In genomic region chr6:63272397-63272796, GRCh38 we compare ENCODE assay signal across 8 cellular contexts. TPM values are rescaled to one million over a fixed set of nuclear protein-coding genes. Genes with fewer than 3 reads are reported as not detected.
A peak's percentile ranks its signal among the peaks of the same experiment; 100 is the strongest.
DNase-seq lines count a peak whose midpoint lies in the region; ATAC-seq, FAIRE-seq and TF ChIP-seq lines count a peak whose summit lies in the region.

No MANE protein-coding gene starts in this region.

- no peak overlapping the region for H3K4me2 ChIP-seq in K562 (ENCODE audit: insufficient read depth, low read length)
- H3K4me2 ChIP-seq in mesenchymal stem cell (ENCODE audit: low read length, poor library complexity, severe bottlenecking): no peak overlapping the region

- 0% methylated on average over 1 of the region's 1 CpG for WGBS in K562 (ENCODE audit: insufficient coverage, low coverage, missing lambda C conversion rate)
- no CpG with 5 or more reads among the region's 1 CpG for WGBS in mesenchymal stem cell

- POLR2A ChIA-PET in K562 (lab: Yijun Ruan, JAX): no interaction called here

- H3K4ac ChIP-seq in mesenchymal stem cell (ENCODE audit: low read depth in 1 of 2, low read length in 2 of 2): no peak overlapping the region

- no peaks in the 10 kb centered on the region for H3K36me3 ChIP-seq in GM06990 (ENCODE audit: control insufficient read depth, insufficient read depth, low read length)
- H3K36me3 ChIP-seq in K562 (ENCODE audit: control insufficient read depth, insufficient read depth, low read length): no peaks in the 10 kb centered on the region
- H3K36me3 ChIP-seq in mesenchymal stem cell (ENCODE audit: control insufficient read depth in 1 of 2, insufficient read depth in 2 of 2, low read depth in 1 of 2, low read length in 2 of 2): no peaks in the 10 kb centered on the region
- H3K36me3 ChIP-seq in tibial artery: no peaks in the 10 kb centered on the region

- H3K27me3 ChIP-seq in GM06990 (replicated peaks; ENCODE audit: control insufficient read depth, insufficient read depth, low read length) (no peaks in the 10 kb centered on the region), K562 (ENCODE audit: control insufficient read depth in 2 of 2, insufficient read depth in 2 of 2, low read length in 2 of 2) (no peaks in the 10 kb centered on the region), mesenchymal stem cell (ENCODE audit: control insufficient read depth in 1 of 2, insufficient read depth in 1 of 2, low read length in 2 of 2) (no peaks in the 10 kb centered on the region), tibial artery (no peaks in the 10 kb centered on the region)

- H3K79me1 ChIP-seq in mesenchymal stem cell (replicated peaks; ENCODE audit: low read length, poor library complexity, severe bottlenecking): no peaks in the 10 kb centered on the region

- no peaks in the 10 kb centered on the region for H4K20me1 ChIP-seq in K562 (replicated peaks; ENCODE audit: control insufficient read depth, insufficient read depth, low read length)

- no peak overlapping the region for H2BK120ac ChIP-seq in mesenchymal stem cell (ENCODE audit: low read depth, low read length)

- TF ChIP-seq POLR2A in NB4 (IDR thresholded peaks at IDR 0.05; ENCODE audit: extremely low read depth, insufficient read length): no peak
- no peak for TF ChIP-seq POLR2A in K562 (conservative IDR thresholded peaks at IDR 0.05)

- H2AFZ ChIP-seq in K562 (ENCODE audit: low read depth, low read length): no peak overlapping the region
- no peak overlapping the region for H2AFZ ChIP-seq in mesenchymal stem cell (ENCODE audit: low read depth, low read length)

- DNase-seq in GM06990 (ENCODE audit: extremely low read depth, insufficient read length): no peak
- peak; percentile 60 for DNase-seq in NB4 (ENCODE audit: low read depth)
- DNase-seq in K562 (ENCODE audit: extremely low read depth in 1 of 4, low spot score in 3 of 4): peak in 3 of 4 experiments; percentile 7 to 28 (median 10)
- peak; percentile 43 for DNase-seq in mesenchymal stem cell
- no peak for DNase-seq in stimulated activated CD4-positive, alpha-beta T cell treated with anti-CD3 and anti-CD28 coated beads, Interleukin-12 subunit alpha, Interleukin-12 subunit beta, amount 100 ng/mL, for 4 hours
- no peak for DNase-seq in tibial artery
- no peak for DNase-seq in NCI-H226
- no peak for DNase-seq in stimulated activated CD4-positive, alpha-beta T cell treated with anti-CD3 and anti-CD28 coated beads, Interleukin-2, amount 100 ng/mL, for 48 hours

- H3K9me3 ChIP-seq in K562 (replicated peaks; ENCODE audit: control insufficient read depth, insufficient read depth, low read depth, low read length) (no peaks in the 10 kb centered on the region), mesenchymal stem cell (ENCODE audit: control insufficient read depth, low read length) (no peaks in the 10 kb centered on the region), tibial artery (no peaks in the 10 kb centered on the region)

- no peaks in the 10 kb centered on the region for H3K79me2 ChIP-seq in K562 (ENCODE audit: control insufficient read depth, insufficient read depth, low read length)

- H3K4me1 ChIP-seq in K562 (replicated peaks in 1 of 2; ENCODE audit: control insufficient read depth in 2 of 2, insufficient read depth in 2 of 2, low read length in 2 of 2) (no peaks in the 10 kb centered on the region), mesenchymal stem cell (ENCODE audit: control insufficient read depth, insufficient read depth, low read depth, low read length) (no peaks in the 10 kb centered on the region), tibial artery (no peaks in the 10 kb centered on the region)

- no peak for FAIRE-seq in K562 (lab: Jason Lieb, UNC)

- TF ChIP-seq CTCF in GM06990 (IDR thresholded peaks at IDR 0.05; ENCODE audit: insufficient read depth, low read length, poor library complexity, severe bottlenecking) (peak; percentile 19), NB4 (IDR thresholded peaks at IDR 0.05; ENCODE audit: low read depth, low read length) (no peak), K562 (IDR thresholded peaks at IDR 0.05 in 2 of 3, conservative IDR thresholded peaks at IDR 0.05 in 1 of 3; ENCODE audit: insufficient read depth in 2 of 3, low read depth in 1 of 3, low read length in 3 of 3) (peak in 1 of 3 experiments; percentile 29; a peak in 2 of 6 replicates), tibial artery (IDR thresholded peaks at IDR 0.05) (no peak)

- no peak overlapping the region for H3K9ac ChIP-seq in K562 (ENCODE audit: insufficient read depth in 1 of 2, low read depth in 2 of 2, low read length in 2 of 2)
- no peak overlapping the region for H3K9ac ChIP-seq in mesenchymal stem cell (ENCODE audit: low read length)

- no peak overlapping the region for H2BK12ac ChIP-seq in mesenchymal stem cell (ENCODE audit: low read length in 2 of 2)

- H4K8ac ChIP-seq in mesenchymal stem cell (ENCODE audit: low read length): no peak overlapping the region

- H3K14ac ChIP-seq in mesenchymal stem cell (ENCODE audit: low read length in 2 of 2): no peak overlapping the region

- intact Hi-C loops in K562 (cut with micrococcal nuclease): no loop called here
- intact Hi-C loops in tibial artery (cut with DNase I; ENCODE audit: low total_unique reads): no loop called here

- BruUV-seq in K562 (replicated peaks; lab: Mats Ljungman, UMichigan): no TSS peak

- H2BK5ac ChIP-seq in mesenchymal stem cell (ENCODE audit: low read depth, low read length, poor library complexity, severe bottlenecking): no peak overlapping the region

- peak; percentile 17 to 51; a peak in 3 of 4 replicates for TF ChIP-seq RAD21 in K562 (CRISPR knock-in tag; conservative IDR thresholded peaks at IDR 0.05 in 1 of 2, IDR thresholded peaks at IDR 0.05 in 1 of 2)

- no peak overlapping the region for H2AK5ac ChIP-seq in mesenchymal stem cell (ENCODE audit: low read length, severe bottlenecking)

- H3K27ac ChIP-seq in K562 (ENCODE audit: extremely low read depth, low read depth, low read length): no peak overlapping the region
- H3K27ac ChIP-seq in mesenchymal stem cell (ENCODE audit: low read length, poor library complexity, severe bottlenecking): no peak overlapping the region
- no peak overlapping the region for H3K27ac ChIP-seq in tibial artery

- H3K4me3 ChIP-seq in GM06990 (replicated peaks; ENCODE audit: low read depth, low read length): no peak overlapping the region
- no peak overlapping the region for H3K4me3 ChIP-seq in NB4 (ENCODE audit: low read depth, low read length)
- no peak overlapping the region for H3K4me3 ChIP-seq in K562
- H3K4me3 ChIP-seq in mesenchymal stem cell (ENCODE audit: insufficient read depth in 1 of 2, low read depth in 1 of 2, low read length in 2 of 2): no peak overlapping the region
- no peak overlapping the region for H3K4me3 ChIP-seq in tibial artery

- no peaks in the 10 kb centered on the region for H3K9me1 ChIP-seq in K562 (ENCODE audit: control insufficient read depth, insufficient read depth, low read length)

- no peak for ATAC-seq in K562

- no peak overlapping the region for H4K91ac ChIP-seq in mesenchymal stem cell (ENCODE audit: low read length)

- CTCF ChIA-PET in K562 (lab: Yijun Ruan, JAX; ENCODE audit: low intra/inter-chr PET ratio): no interaction called here

- no peak overlapping the region for H3K23ac ChIP-seq in mesenchymal stem cell (ENCODE audit: low read length in 2 of 2)

- no peak for TF ChIP-seq EP300 in K562 (IDR thresholded peaks at IDR 0.05; ENCODE audit: low read length)

- no peak overlapping the region for H3K18ac ChIP-seq in mesenchymal stem cell (ENCODE audit: low read depth in 1 of 2, low read length in 2 of 2)

- no peak overlapping the region for H2BK15ac ChIP-seq in mesenchymal stem cell (ENCODE audit: low read depth, poor library complexity, severe bottlenecking)

- in situ Hi-C loops in K562 (cut with MboI): no loop called here

TF ChIP-seq in K562, 482 proteins besides CTCF, POLR2A, EP300 and RAD21 (continues in another document):
- TF ChIP-seq PHB2 (IDR thresholded peaks at IDR 0.05; ENCODE audit: low read depth) (no peak), MAZ (CRISPR knock-in tag; conservative IDR thresholded peaks at IDR 0.05 in 1 of 2, IDR thresholded peaks at IDR 0.05 in 1 of 2) (no peak), FOXP4 (CRISPR knock-in tag; IDR thresholded peaks at IDR 0.05; ENCODE audit: borderline replicate concordance) (no peak), MAFK (IDR thresholded peaks at IDR 0.05; ENCODE audit: low read length) (no peak)

RNA-seq across cellular contexts. Expression of gene LGSN, which starts 47.4 kb away (rescaled TPM):
- total RNA-seq in K562 (2011; cell fraction: chromatin; rRNA removed; ENCODE audit: low replicate concordance): not detected in 2 replicates
- not detected in 2 replicates for total RNA-seq in K562 (2011; cell fraction: nucleolus; rRNA removed)
- total RNA-seq in K562 (2011; cell fraction: nucleoplasm; rRNA removed): not detected in 2 replicates
- total RNA-seq in K562 (2014; rRNA removed) (not detected in 2 replicates), K562 (2014; rRNA removed; fragmentation: Illumina TruSeq; extraction: Trizol) (not detected in 2 replicates), K562 (2015; rRNA removed; fragmentation: Illumina TruSeq; extraction: Trizol) (not detected in 2 replicates), K562 (2021) (not detected in 2 replicates)
- polyA plus RNA-seq in K562 (2011; rRNA removed) (not detected in 2 replicates), K562 (2014; fragmentation: Illumina TruSeq; extraction: Trizol) (not detected in 2 replicates), K562 (2014; fragmentation: Nextera tagmentation; extraction: Ambion mirVana) (under 1 TPM in 1 of 2 experiments, not detected in 1; 0.01 TPM), K562 (2014; rRNA removed) (not detected in 2 replicates)
- not detected in 2 replicates for polyA plus RNA-seq in K562 (2011; cell fraction: cytosol; rRNA removed)
- not detected in 2 replicates for polyA plus RNA-seq in K562 (2011; cell fraction: nucleus; rRNA removed)
- 0.03 and 0.11 TPM in 2 replicates for polyA plus RNA-seq in K562 (2012)
- polyA minus RNA-seq in K562 (2011; rRNA and poly(A)+ RNA removed): not detected in 2 replicates
- polyA minus RNA-seq in K562 (2011; cell fraction: cytosol; rRNA and poly(A)+ RNA removed): not detected in 2 replicates
- polyA minus RNA-seq in K562 (2011; cell fraction: nucleus; rRNA and poly(A)+ RNA removed): not detected in 2 replicates
- 0.41 TPM for polyA plus RNA-seq in mesenchymal stem cell (2013, experiment 1 of 2)
- 0.25 TPM for polyA plus RNA-seq in mesenchymal stem cell (2013, experiment 2 of 2)

Comparison
In these comparisons a context has a peak if more than half of its experiments do, and no peak if none do; other contexts are left out.
1. DNase-seq: peak in NB4 (single experiment), K562 (3 of 4) and mesenchymal stem cell (single experiment); none in GM06990 (single experiment), stimulated activated CD4-positive, alpha-beta T cell treated with anti-CD3 and anti-CD28 coated beads, Interleukin-12 subunit alpha, Interleukin-12 subunit beta, amount 100 ng/mL, for 4 hours (single experiment), tibial artery (0 of 2), NCI-H226 (single experiment) and stimulated activated CD4-positive, alpha-beta T cell treated with anti-CD3 and anti-CD28 coated beads, Interleukin-2, amount 100 ng/mL, for 48 hours (0 of 2).